In the genomic region with DNA sequence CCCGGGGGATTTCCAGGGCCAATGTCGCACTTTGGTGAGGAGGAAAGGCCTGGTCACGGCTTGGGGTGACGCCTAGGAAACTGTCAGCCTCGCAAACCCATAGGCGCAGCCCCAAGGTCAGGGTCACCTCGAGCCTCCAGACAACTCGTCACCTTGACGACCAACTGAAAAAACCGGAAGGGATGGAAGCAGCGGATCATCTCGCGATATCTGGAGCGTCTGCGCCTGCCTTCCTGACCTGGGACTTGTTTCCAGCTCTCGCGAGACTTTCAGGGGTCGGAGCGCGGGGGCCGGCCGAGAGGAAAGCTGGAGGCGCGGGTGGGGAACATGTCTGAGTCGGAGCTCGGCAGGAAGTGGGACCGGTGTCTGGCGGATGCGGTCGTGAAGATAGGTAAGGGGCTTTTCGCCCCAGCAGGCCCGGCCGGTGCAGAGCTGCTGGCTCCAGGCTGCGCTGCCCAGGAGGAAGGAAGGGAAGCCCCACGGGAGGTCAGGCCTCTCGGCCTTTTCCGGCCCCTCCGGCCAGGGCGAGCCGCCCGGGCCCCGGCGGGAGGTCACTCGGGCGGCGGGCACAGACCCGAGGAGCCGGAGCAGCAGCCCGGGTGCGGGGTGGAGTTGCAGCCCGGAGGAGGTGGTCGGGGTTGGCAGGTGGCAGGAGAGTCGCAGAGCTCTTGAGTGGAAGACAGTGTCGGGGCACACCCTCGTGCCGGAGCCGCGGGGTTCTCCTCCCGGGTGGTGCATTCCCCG, we compare ENCODE assay signal across 8 cellular contexts. TPM values are rescaled to one million over a fixed set of nuclear protein-coding genes. Genes with fewer than 3 reads are reported as not detected.
DNase-seq lines count a peak whose midpoint lies in the region; ATAC-seq and TF ChIP-seq lines count a peak whose summit lies in the region.

No MANE protein-coding gene starts in this region.

- H3K9ac ChIP-seq in Loucy (ENCODE audit: low read depth, low read length, poor library complexity, severe bottlenecking): peak overlapping the region; percentile 90

- H3K4me1 ChIP-seq in Loucy (ENCODE audit: insufficient read depth, low read length, poor library complexity, severe bottlenecking) (peaks cover 40% of the 10 kb centered on the region), RWPE2 (ENCODE audit: insufficient read depth, poor library complexity, severe bottlenecking) (peaks cover 8% of the 10 kb centered on the region)

- H4K20me1 ChIP-seq in Loucy (ENCODE audit: insufficient read depth, low read length, poor library complexity, severe bottlenecking): peaks cover 8% of the 10 kb centered on the region

- ATAC-seq in RWPE2 (ENCODE audit: low read depth): peak; percentile 91
- ATAC-seq in natural killer cell: peak; percentile 77 to 89 (median 80)

- DNase-seq in ELR (ENCODE audit: low read depth) (peak; percentile 98), H7 (peak; percentile 93), RWPE2 (ENCODE audit: low spot score) (peak; percentile 96), fibroblast of pulmonary artery (ENCODE audit: low read depth) (peak; percentile 98), natural killer cell (peak; percentile 94)
- peak; percentile 93 for DNase-seq in activated effector memory CD4-positive, alpha-beta T cell treated with Interleukin-2 at 50 U/mL for 16 hours
- DNase-seq in stimulated activated naive CD4-positive, alpha-beta T cell (lab: John Stamatoyannopoulos, UW): peak; percentile 90 to 97 (median 96)

- intact Hi-C loops in natural killer cell (cut with micrococcal nuclease): loop anchor here (2.0 to 5.0 kb wide), 4 partner anchors 50 to 205 kb away; a partner anchor contains a TSS

- peak overlapping the region; percentile 65 for H2AFZ ChIP-seq in Loucy (ENCODE audit: low read length)

- H3K27ac ChIP-seq in RWPE2 (ENCODE audit: poor library complexity, severe bottlenecking): peak overlapping the region; percentile 66

- peaks cover 45% of the 10 kb centered on the region for H3K79me2 ChIP-seq in Loucy (ENCODE audit: insufficient read depth, low read length)

- H3F3A ChIP-seq in Loucy (ENCODE audit: low read depth): no peaks in the 10 kb centered on the region

- H3K4me3 ChIP-seq in H7 (ENCODE audit: insufficient read depth, low read depth, low read length) (peak overlapping the region; percentile 89), Loucy (ENCODE audit: low read length, poor library complexity, severe bottlenecking) (peak overlapping the region; percentile 81), RWPE2 (ENCODE audit: severe bottlenecking) (peak overlapping the region; percentile 87), fibroblast of pulmonary artery (replicated peaks; ENCODE audit: low read depth, low read length) (peak overlapping the region; percentile 65)

- peak overlapping the region; percentile 100 for H3K4me3 Mint-ChIP-seq in natural killer cell

- H3K4me1 Mint-ChIP-seq in natural killer cell: peaks cover 39 to 45% of the 10 kb centered on the region in 2 donors

- no peaks in the 10 kb centered on the region for H3K9me3 Mint-ChIP-seq in natural killer cell

- H3K36me3 ChIP-seq in H7 (replicated peaks; ENCODE audit: control insufficient read depth, insufficient read depth, low read length): no peaks in the 10 kb centered on the region
- no peaks in the 10 kb centered on the region for H3K36me3 ChIP-seq in Loucy (ENCODE audit: insufficient read depth, low read length)
- peaks cover 29% of the 10 kb centered on the region for H3K36me3 ChIP-seq in RWPE2 (ENCODE audit: low read depth)

- H3K27me3 Mint-ChIP-seq in natural killer cell (ENCODE audit: low read depth in 2 of 2): no peaks in the 10 kb centered on the region

- peak overlapping the region; percentile 88 for H3K4me2 ChIP-seq in Loucy (ENCODE audit: low read depth, low read length, poor library complexity, severe bottlenecking)

- H3K9me3 ChIP-seq in Loucy (ENCODE audit: insufficient read depth, low read depth, low read length) (no peaks in the 10 kb centered on the region), RWPE2 (ENCODE audit: severe bottlenecking) (no peaks in the 10 kb centered on the region)

- H3K27me3 ChIP-seq in H7 (ENCODE audit: control insufficient read depth, insufficient read depth, low read length) (no peaks in the 10 kb centered on the region), Loucy (ENCODE audit: insufficient read depth, low read length, poor library complexity, severe bottlenecking) (no peaks in the 10 kb centered on the region), RWPE2 (ENCODE audit: insufficient read depth, poor library complexity, severe bottlenecking) (no peaks in the 10 kb centered on the region)

- H3K27ac Mint-ChIP-seq in natural killer cell: peak overlapping the region; percentile 98 to 100

- H3K9me2 ChIP-seq in Loucy (replicated peaks; ENCODE audit: low read depth, low read length): no peaks in the 10 kb centered on the region

- H3K36me3 Mint-ChIP-seq in natural killer cell: no peaks in the 10 kb centered on the region

- TF ChIP-seq CTCF in Loucy (conservative IDR thresholded peaks at IDR 0.05; ENCODE audit: low read length) (no peak), RWPE2 (IDR thresholded peaks at IDR 0.05; ENCODE audit: poor library complexity, severe bottlenecking) (no peak), fibroblast of pulmonary artery (IDR thresholded peaks at IDR 0.05; ENCODE audit: low read length, missing control alignments) (no peak), natural killer cell (IDR thresholded peaks at IDR 0.05) (no peak)

RNA-seq across cellular contexts. Expression of a gene that starts 47.2 kb away (rescaled TPM):
- total RNA-seq in H7 (2014; rRNA removed; shearing (Covaris generic)): 26.9 and 47.4 TPM in 2 replicates
- total RNA-seq in natural killer cell: 10 to 100 TPM; 10.7 to 18.4 (median 11.4) TPM

Comparison
In these comparisons a context has a peak if more than half of its experiments do, and no peak if none do; other contexts are left out.
1. Peak in every context shown above with its lines: DNase-seq, ATAC-seq, H3K4me3 ChIP-seq and H3K27ac ChIP-seq.